In genomic region chr17:44006581-44007345, GRCh38 we compare ENCODE assay signal across 1 cellular context.
TF ChIP-seq lines count a peak whose summit lies in the region.

No MANE protein-coding gene starts in this region.

TF ChIP-seq in HEK293, 187 proteins besides CTCF, POLR2A, EP300 and RAD21 (continued from another document):
- TF ChIP-seq PRDM4 (tag by site-specific recombination; IDR thresholded peaks at IDR 0.05) = peak; percentile 28; the same call in 1 of the 2 replicates
- peak; percentile 98 for TF ChIP-seq SP3 (tag by site-specific recombination; IDR thresholded peaks at IDR 0.05)
- TF ChIP-seq ZNF785 (tag by site-specific recombination; IDR thresholded peaks at IDR 0.05) = no peak
- no peak for TF ChIP-seq FEZF1 (tag by site-specific recombination; IDR thresholded peaks at IDR 0.05)
